13 cellular contexts compared by ENCODE assay signal in genomic region chr5:147393866-147394265, GRCh38.
DNase-seq lines count a peak whose midpoint lies in the region; ATAC-seq and TF ChIP-seq lines count a peak whose summit lies in the region.
"Had no signal": no experiment of that assay in that cellular context is flagged by ENCODE, and none has a peak within 500 bp of the region (broad histone marks: within the 10 kb centered on the region; RNA-seq: fewer than 3 reads in every experiment).

No MANE protein-coding gene starts in this region.

- WGBS in hepatocyte (ENCODE audit: low lambda C conversion rate, missing lambda C conversion rate): 82% methylated on average over 12 of the region's 12 CpGs

- peaks cover 18% of the 10 kb centered on the region for H4K20me1 ChIP-seq in GM23338 (replicated peaks; ENCODE audit: insufficient read depth)
- H4K20me1 ChIP-seq in hepatocyte (ENCODE audit: insufficient read depth, poor library complexity, severe bottlenecking): no peaks in the 10 kb centered on the region

- H2AFZ ChIP-seq in GM23338: no peak overlapping the region
- no peak overlapping the region for H2AFZ ChIP-seq in hepatocyte
- H2AFZ ChIP-seq: GM23248 had no signal

- H3K9me3 ChIP-seq in BE2C (no peaks in the 10 kb centered on the region), hepatocyte (ENCODE audit: low read depth) (no peaks in the 10 kb centered on the region)
- H3K9me3 ChIP-seq: sigmoid colon had no signal

- no peaks in the 10 kb centered on the region for H3K27me3 ChIP-seq in BE2C
- H3K27me3 ChIP-seq in GM23338 (ENCODE audit: insufficient read depth): no peaks in the 10 kb centered on the region
- H3K27me3 ChIP-seq in hepatocyte: no peaks in the 10 kb centered on the region
- H3K27me3 ChIP-seq: sigmoid colon had no signal

- no peaks in the 10 kb centered on the region for H3K9me3 Mint-ChIP-seq in GM23338

- H3K4me2 ChIP-seq in GM23338 (no peak overlapping the region), hepatocyte (no peak overlapping the region)

- no peak overlapping the region for H3K4me3 Mint-ChIP-seq in GM23338

- H3K27ac ChIP-seq in GM23338 (ENCODE audit: low read depth) (no peak overlapping the region), hepatocyte (no peak overlapping the region)
- H3K27ac ChIP-seq: GM23248 had no signal

- peaks cover 34% of the 10 kb centered on the region for H3K4me1 Mint-ChIP-seq in GM23338

- peaks cover 21% of the 10 kb centered on the region for H3K27me3 Mint-ChIP-seq in GM23338 (ENCODE audit: insufficient read depth, low read depth, poor library complexity)

- 0 out of 2 replicates have a peak overlapping the region, but pooled peaks have one; percentile 14 for H3K27ac Mint-ChIP-seq in GM23338

- no peaks in the 10 kb centered on the region for H3K79me2 ChIP-seq in GM23338 (replicated peaks; ENCODE audit: insufficient read depth)
- H3K79me2 ChIP-seq in hepatocyte: no peaks in the 10 kb centered on the region

- peaks cover 83% of the 10 kb centered on the region for H3K36me3 Mint-ChIP-seq in GM23338 (ENCODE audit: low read depth)

- in situ Hi-C loops in astrocyte of the spinal cord (cut with HindIII; ENCODE audit: low sequenced_read_pairs) (no loop called here), KBM-7 (cut with MboI; ENCODE audit: low pct_unique_long_range_greater_than_20kb, low sequenced_read_pairs) (no loop called here)

- ATAC-seq in GM23338 (peak; percentile 47), HG03571 (IDR thresholded peaks at IDR 0.05; ENCODE audit: unreplicated experiment) (no peak)

- TF ChIP-seq CTCF in BE2C (IDR thresholded peaks at IDR 0.05; ENCODE audit: low read depth, low read length) (peak; percentile 37), GM23338 (conservative IDR thresholded peaks at IDR 0.05; ENCODE audit: low read depth in 2 of 2) (peak; percentile 77 to 94), astrocyte of the spinal cord (IDR thresholded peaks at IDR 0.05; ENCODE audit: low read depth, low read length) (peak; percentile 49), hepatocyte (IDR thresholded peaks at IDR 0.05; ENCODE audit: poor library complexity) (peak; percentile 12)

- H3K4me1 ChIP-seq in BE2C (peaks cover 16% of the 10 kb centered on the region), GM23338 (ENCODE audit: insufficient read depth) (peaks cover 4% of the 10 kb centered on the region; the same call in 1 of the 2 replicates), hepatocyte (ENCODE audit: insufficient read depth) (no peaks in the 10 kb centered on the region)

- peaks cover 43% of the 10 kb centered on the region for H3K36me3 ChIP-seq in BE2C
- H3K36me3 ChIP-seq in GM23338 (ENCODE audit: insufficient read depth): peaks cover 62% of the 10 kb centered on the region
- H3K36me3 ChIP-seq in hepatocyte (replicated peaks; ENCODE audit: insufficient read depth, low read depth): no peaks in the 10 kb centered on the region

- H3K4me3 ChIP-seq in BE2C (ENCODE audit: low read depth, low read length): no peak overlapping the region
- no peak overlapping the region for H3K4me3 ChIP-seq in GM23338
- no peak overlapping the region for H3K4me3 ChIP-seq in astrocyte of the spinal cord (ENCODE audit: low read depth, low read length)
- no peak overlapping the region for H3K4me3 ChIP-seq in hepatocyte
- H3K4me3 ChIP-seq: GM23248, sigmoid colon had no signal

- no peak for DNase-seq in BE2C
- DNase-seq in GM23338 (ENCODE audit: low spot score): peak; percentile 80
- no peak for DNase-seq in astrocyte of the spinal cord (ENCODE audit: low read depth, low spot score)
- DNase-seq in hepatocyte (ENCODE audit: low spot score): no peak
- DNase-seq in KBM-7: no peak
- no peak for DNase-seq in pons (ENCODE audit: low spot score)
- DNase-seq in NCI-H1417 (lab: John Stamatoyannopoulos, UW): no peak
- DNase-seq: activated CD4-positive, alpha-beta T cell treated with anti-CD3 and anti-CD28 coated beads, Interleukin-2, amount 50 U/mL, for 1 hour; COR-L47; GM23248; sigmoid colon; T-helper 1 cell had no signal

- H3F3A ChIP-seq in GM23338 (replicated peaks; ENCODE audit: low read depth): peaks cover 48% of the 10 kb centered on the region

- no peaks in the 10 kb centered on the region for H3K9me2 ChIP-seq in GM23338 (ENCODE audit: insufficient read depth)
- H3K9me2 ChIP-seq in hepatocyte (replicated peaks; ENCODE audit: insufficient read depth): no peaks in the 10 kb centered on the region

TF ChIP-seq in GM23338, 12 proteins besides CTCF, POLR2A, EP300 and RAD21:
- no peak for TF ChIP-seq NANOG (IDR thresholded peaks at IDR 0.05; ENCODE audit: borderline replicate concordance)
- no peak for TF ChIP-seq REST (IDR thresholded peaks at IDR 0.05; ENCODE audit: unreplicated experiment)
- no peak for TF ChIP-seq POLR2AphosphoS5 (IDR thresholded peaks at IDR 0.05; ENCODE audit: low read depth)
- TF ChIP-seq ZNF114 (CRISPR knock-in tag; IDR thresholded peaks at IDR 0.05): no peak

Comparison
In these comparisons a context has a peak if more than half of its experiments do, and no peak if none do; other contexts are left out.
1. CTCF ChIP-seq: peak in every context shown above with its lines; median percentile 86 in GM23338; 49 in astrocyte of the spinal cord; 37 in BE2C; 12 in hepatocyte.